In genomic region chrX:134849390-134849789, GRCh38 we compare ENCODE assay signal across 19 cellular contexts. TPM values are rescaled to one million over a fixed set of nuclear protein-coding genes. Genes with fewer than 3 reads are reported as not detected.
DNase-seq lines count a peak whose midpoint lies in the region; ATAC-seq and TF ChIP-seq lines count a peak whose summit lies in the region.
"Had no signal": no experiment of that assay in that cellular context is flagged by ENCODE, and none has a peak within 500 bp of the region (broad histone marks: within the 10 kb centered on the region; RNA-seq: fewer than 3 reads in every experiment).

No MANE protein-coding gene starts in this region.

- intact Hi-C loops in activated T-helper 1 cell treated with anti-CD3 and anti-CD28 coated beads, Interleukin-12 subunit alpha, Interleukin-12 subunit beta, Interleukin-2, Interleukin-4 antibody, amounts not matched to agents 30 ng/mL and 10 ng/mL and 1 ng/mL, durations not matched to agents 14 hours and 24 hours and 36 hours (cut with micrococcal nuclease), result no loop called here

- no peak overlapping the region for H3K27ac Mint-ChIP-seq in activated T-helper 1 cell treated with anti-CD3 and anti-CD28 coated beads, Interleukin-12 subunit alpha, Interleukin-12 subunit beta, Interleukin-2, Interleukin-4 antibody, amounts not matched to agents 30 ng/mL and 10 ng/mL and 1 ng/mL, durations not matched to agents 14 hours and 24 hours and 36 hours
- H3K27ac Mint-ChIP-seq in activated naive CD4-positive, alpha-beta T cell treated with anti-CD3 and anti-CD28 coated beads, Interleukin-2, amount 50 U/mL, for 72 hours, result no peak overlapping the region

- no peaks in the 10 kb centered on the region for H3K4me1 Mint-ChIP-seq in activated T-helper 1 cell treated with anti-CD3 and anti-CD28 coated beads, Interleukin-12 subunit alpha, Interleukin-12 subunit beta, Interleukin-2, Interleukin-4 antibody, amounts not matched to agents 30 ng/mL and 10 ng/mL and 1 ng/mL, durations not matched to agents 14 hours and 24 hours and 36 hours (ENCODE audit: low read depth)

- DNase-seq in AG09309 (ENCODE audit: low read depth), result peak; percentile 3
- DNase-seq in M059J (ENCODE audit: low read depth), result peak; percentile 76
- DNase-seq in cardiac fibroblast (ENCODE audit: low read depth in 2 of 2), result peak; percentile 31 to 51
- peak; percentile 63 for DNase-seq in iris pigment epithelial cell (ENCODE audit: low read depth)
- no peak for DNase-seq in DMS114 treated with DMSO at 0.1 percent for 48 hours (lab: John Stamatoyannopoulos, UW; ENCODE audit: unreplicated experiment)
- no peak for DNase-seq in activated T-helper 1 cell treated with anti-CD3 and anti-CD28 coated beads, Interleukin-12 subunit alpha, Interleukin-12 subunit beta, Interleukin-2, Interleukin-4 antibody, amounts not matched to agents 30 ng/mL and 10 ng/mL and 1 ng/mL, durations not matched to agents 14 hours and 24 hours and 36 hours (ENCODE audit: low spot score)
- DNase-seq in activated naive CD4-positive, alpha-beta T cell treated with anti-CD3 and anti-CD28 coated beads, Interleukin-2, amount 50 U/mL, for 72 hours (ENCODE audit: low spot score in 2 of 2), result no peak
- DNase-seq: activated CD4-positive, alpha-beta T cell treated with anti-CD3 and anti-CD28 coated beads for 4 hours; activated effector memory CD4-positive, alpha-beta T cell treated with anti-CD3 and anti-CD28 coated beads, Interleukin-2, amount 50 U/mL, for 16 hours; Caco-2; NCI-H1417; NCI-H2171; NCI-H748 treated with DMSO at 0.1 percent for 48 hours; stimulated activated CD4-positive, alpha-beta T cell treated with anti-CD3 and anti-CD28 coated beads, Interleukin-1b, Interleukin-23, amount 100 ng/mL, for 48 hours; stomach; upper lobe of left lung had no signal

- peaks cover 5% of the 10 kb centered on the region for H3K36me3 Mint-ChIP-seq in activated T-helper 1 cell treated with anti-CD3 and anti-CD28 coated beads, Interleukin-12 subunit alpha, Interleukin-12 subunit beta, Interleukin-2, Interleukin-4 antibody, amounts not matched to agents 30 ng/mL and 10 ng/mL and 1 ng/mL, durations not matched to agents 14 hours and 24 hours and 36 hours (ENCODE audit: low read depth)
- no peaks in the 10 kb centered on the region for H3K36me3 Mint-ChIP-seq in activated naive CD4-positive, alpha-beta T cell treated with anti-CD3 and anti-CD28 coated beads, Interleukin-2, amount 50 U/mL, for 72 hours

- H3K4me3 Mint-ChIP-seq in activated T-helper 1 cell treated with anti-CD3 and anti-CD28 coated beads, Interleukin-12 subunit alpha, Interleukin-12 subunit beta, Interleukin-2, Interleukin-4 antibody, amounts not matched to agents 30 ng/mL and 10 ng/mL and 1 ng/mL, durations not matched to agents 14 hours and 24 hours and 36 hours, result no peak overlapping the region

- H3K9me3 Mint-ChIP-seq in activated T-helper 1 cell treated with anti-CD3 and anti-CD28 coated beads, Interleukin-12 subunit alpha, Interleukin-12 subunit beta, Interleukin-2, Interleukin-4 antibody, amounts not matched to agents 30 ng/mL and 10 ng/mL and 1 ng/mL, durations not matched to agents 14 hours and 24 hours and 36 hours, result no peaks in the 10 kb centered on the region
- no peaks in the 10 kb centered on the region for H3K9me3 Mint-ChIP-seq in activated naive CD4-positive, alpha-beta T cell treated with anti-CD3 and anti-CD28 coated beads, Interleukin-2, amount 50 U/mL, for 72 hours

- no peaks in the 10 kb centered on the region for H3K27me3 Mint-ChIP-seq in activated T-helper 1 cell treated with anti-CD3 and anti-CD28 coated beads, Interleukin-12 subunit alpha, Interleukin-12 subunit beta, Interleukin-2, Interleukin-4 antibody, amounts not matched to agents 30 ng/mL and 10 ng/mL and 1 ng/mL, durations not matched to agents 14 hours and 24 hours and 36 hours (ENCODE audit: insufficient read depth)

- H3K4me3 ChIP-seq in AG09309 (ENCODE audit: control insufficient read depth, low read depth, low read length) (no peak overlapping the region), cardiac fibroblast (replicated peaks in 1 of 2; ENCODE audit: low read depth in 2 of 2, low read length in 2 of 2) (no peak overlapping the region)
- H3K4me3 ChIP-seq: stomach, upper lobe of left lung had no signal

- no peak for ATAC-seq in HG02970 (IDR thresholded peaks at IDR 0.05; ENCODE audit: low FRiP score, unreplicated experiment)
- no peak for ATAC-seq in activated naive CD4-positive, alpha-beta T cell treated with anti-CD3 and anti-CD28 coated beads, Interleukin-2, amount 50 U/mL, for 72 hours
- ATAC-seq: Panc1, sciatic nerve had no signal

- no peak for TF ChIP-seq CTCF in AG09309 (IDR thresholded peaks at IDR 0.05; ENCODE audit: control insufficient read depth, insufficient read depth, low read depth, low read length, missing control alignments)
- no peak for TF ChIP-seq CTCF in cardiac fibroblast (IDR thresholded peaks at IDR 0.05; ENCODE audit: low read depth, low read length)

RNA-seq across cellular contexts. Expression of gene PABIR2, which starts 52.4 kb away (rescaled TPM):
- 55.5 and 77.5 TPM in 2 replicates for total RNA-seq in M059J (2014; rRNA removed; shearing (Covaris generic))
- 37.7 and 39.3 TPM in 2 replicates for total RNA-seq in activated T-helper 1 cell treated with anti-CD3 and anti-CD28 coated beads, Interleukin-12 subunit alpha, Interleukin-12 subunit beta, Interleukin-2, Interleukin-4 antibody, amounts not matched to agents 30 ng/mL and 10 ng/mL and 1 ng/mL, durations not matched to agents 14 hours and 24 hours and 36 hours
- total RNA-seq in activated naive CD4-positive, alpha-beta T cell treated with anti-CD3 and anti-CD28 coated beads, Interleukin-2, amount 50 U/mL, for 72 hours, result 10 to 100 TPM; 55.7 to 57.3 TPM

Comparison
In these comparisons a context has a peak if more than half of its experiments do, and no peak if none do; other contexts are left out.
1. DNase-seq: peak in AG09309 (single experiment), M059J (single experiment), cardiac fibroblast (2 of 2) and iris pigment epithelial cell (single experiment); none in DMS114 treated with DMSO at 0.1 percent for 48 hours (single experiment), activated T-helper 1 cell treated with anti-CD3 and anti-CD28 coated beads, Interleukin-12 subunit alpha, Interleukin-12 subunit beta, Interleukin-2, Interleukin-4 antibody, amounts not matched to agents 30 ng/mL and 10 ng/mL and 1 ng/mL, durations not matched to agents 14 hours and 24 hours and 36 hours (single experiment) and activated naive CD4-positive, alpha-beta T cell treated with anti-CD3 and anti-CD28 coated beads, Interleukin-2, amount 50 U/mL, for 72 hours (0 of 2).